15 cellular contexts compared by ENCODE assay signal in the genomic region with DNA sequence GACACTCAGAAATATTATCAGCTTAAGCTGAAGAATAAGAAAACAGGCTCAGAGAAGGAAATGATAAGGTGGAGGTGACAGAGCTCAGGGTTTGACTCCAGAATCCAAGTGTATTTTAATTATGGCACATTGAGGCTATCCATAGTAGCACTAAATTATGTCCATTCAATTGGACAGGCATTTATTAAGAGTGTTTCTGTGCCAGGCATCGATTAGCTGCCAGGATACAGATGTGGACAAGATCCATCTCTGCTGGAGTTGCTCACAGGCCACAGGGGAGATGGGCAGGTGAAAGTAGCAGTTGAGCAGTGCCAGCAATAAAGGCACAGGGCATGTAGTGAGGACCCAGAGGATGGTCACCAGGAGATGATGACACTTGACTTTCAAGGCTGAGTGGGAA.
DNase-seq lines count a peak whose midpoint lies in the region; ATAC-seq and TF ChIP-seq lines count a peak whose summit lies in the region.
"Had no signal": no experiment of that assay in that cellular context is flagged by ENCODE, and none has a peak within 500 bp of the region (broad histone marks: within the 10 kb centered on the region; RNA-seq: fewer than 3 reads in every experiment).

No MANE protein-coding gene starts in this region.

- no peaks in the 10 kb centered on the region for H3K36me3 Mint-ChIP-seq in nephron (ENCODE audit: low read depth)
- H3K36me3 Mint-ChIP-seq: CD14-positive monocyte had no signal

- ATAC-seq in HG02678 (IDR thresholded peaks at IDR 0.05; ENCODE audit: unreplicated experiment) = no peak
- ATAC-seq: GM12878 had no signal

- peaks cover 37% of the 10 kb centered on the region for H3K4me1 Mint-ChIP-seq in nephron
- H3K4me1 Mint-ChIP-seq: CD14-positive monocyte had no signal

- H3K4me3 Mint-ChIP-seq in nephron = no peak overlapping the region
- H3K4me3 Mint-ChIP-seq: CD14-positive monocyte; T-helper 1 cell treated with Interleukin-12 subunit alpha and Interleukin-12 subunit beta and Interleukin-4 antibody, amounts not matched to agents 30 μg/mL and 1 μg/mL, for 36 hours had no signal

- peak overlapping the region; percentile 83 for H3K27ac ChIP-seq in VCaP
- H3K27ac ChIP-seq: Peyer's patch had no signal

- H3K27ac Mint-ChIP-seq in nephron = peak overlapping the region in 2 of 3 experiments; percentile 20 to 54
- H3K27ac Mint-ChIP-seq: CD14-positive monocyte; T-helper 1 cell treated with Interleukin-12 subunit alpha and Interleukin-12 subunit beta and Interleukin-4 antibody, amounts not matched to agents 30 μg/mL and 1 μg/mL, for 36 hours had no signal

- H3K27me3 Mint-ChIP-seq in nephron (ENCODE audit: low read depth) = no peaks in the 10 kb centered on the region

- peak; percentile 25 for DNase-seq in NCI-H2029 treated with DMSO at 0.1 percent for 48 hours (lab: John Stamatoyannopoulos, UW)
- DNase-seq in NCI-H2029 (lab: John Stamatoyannopoulos, UW) = no peak
- DNase-seq in DMS79 treated with DMSO at 0.1 percent for 48 hours (lab: John Stamatoyannopoulos, UW) = peak; percentile 88
- DNase-seq in midbrain (lab: John Stamatoyannopoulos, UW) = no peak
- DNase-seq: DND-41, Kasumi-1, MG63, NCI-H1048, Peyer's patch had no signal

- H3K9me3 Mint-ChIP-seq in nephron = no peaks in the 10 kb centered on the region
- H3K9me3 Mint-ChIP-seq: T-helper 1 cell treated with Interleukin-12 subunit alpha and Interleukin-12 subunit beta and Interleukin-4 antibody, amounts not matched to agents 30 μg/mL and 1 μg/mL, for 36 hours had no signal

- no peak for TF ChIP-seq CTCF in VCaP (conservative IDR thresholded peaks at IDR 0.05)
- no peak for TF ChIP-seq CTCF in nephron (IDR thresholded peaks at IDR 0.05; ENCODE audit: unreplicated experiment in 3 of 3)

Comparison
In these comparisons a context has a peak if more than half of its experiments do, and no peak if none do; other contexts are left out.
1. DNase-seq: peak in NCI-H2029 treated with DMSO at 0.1 percent for 48 hours (single experiment) and DMS79 treated with DMSO at 0.1 percent for 48 hours (single experiment); none in NCI-H2029 (single experiment) and midbrain (single experiment).